In genomic region chr10:77873558-77874380, GRCh38 we compare ENCODE assay signal across 7 cellular contexts. TPM values are rescaled to one million over a fixed set of nuclear protein-coding genes. Genes with fewer than 3 reads are reported as not detected.
DNase-seq lines count a peak whose midpoint lies in the region; ATAC-seq, FAIRE-seq and TF ChIP-seq lines count a peak whose summit lies in the region.

No MANE protein-coding gene starts in this region.

- DNase-seq in H54 (ENCODE audit: insufficient read length, low spot score) (peak; percentile 94), LHCN-M2 (ENCODE audit: low read depth) (peak; percentile 18), activated T-cell treated with anti-CD3 and anti-CD28 coated beads for 48 hours (ENCODE audit: low read depth) (peak; percentile 47), NCI-H2227 treated with DMSO at 0.1 percent for 48 hours (lab: John Stamatoyannopoulos, UW) (no peak)
- peak; percentile 42 to 43 for DNase-seq in stimulated activated CD4-positive, alpha-beta T cell treated with anti-CD3 and anti-CD28 coated beads, Interleukin-15, amount 100 ng/mL, for 48 hours (ENCODE audit: low read depth in 2 of 2)

- H3K27ac ChIP-seq in gastroesophageal sphincter, result peak overlapping the region; percentile 81 to 93 (median 84)

- no peaks in the 10 kb centered on the region for H3K9me3 ChIP-seq in gastroesophageal sphincter

- FAIRE-seq in H54 (lab: Jason Lieb, UNC), result peak; percentile 81

- no peak overlapping the region for H3K4me3 ChIP-seq in gastroesophageal sphincter

- 20 to 60% methylated on average over 1 of the region's 15 CpGs for WGBS in gastroesophageal sphincter (ENCODE audit: low coverage in 1 of 2), 2 donors

- TF ChIP-seq CTCF in gastroesophageal sphincter (IDR thresholded peaks at IDR 0.05), result peak in 1 of 4 experiments; percentile 6

- TF ChIP-seq POLR2A in H54 (IDR thresholded peaks at IDR 0.05; ENCODE audit: low read depth, low read length), result no peak
- TF ChIP-seq POLR2A in gastroesophageal sphincter (IDR thresholded peaks at IDR 0.05), result no peak

- peaks cover 0 to 5% of the 10 kb centered on the region in 2 donors for H3K36me3 ChIP-seq in gastroesophageal sphincter

- H3K4me1 ChIP-seq in gastroesophageal sphincter, result peaks cover 0 to 96% (median 34%) of the 10 kb centered on the region in 3 donors

- no peak for TF ChIP-seq EP300 in gastroesophageal sphincter (IDR thresholded peaks at IDR 0.05)

- ATAC-seq in GM18508 (IDR thresholded peaks at IDR 0.05; ENCODE audit: insufficient read depth, unreplicated experiment) (peak; percentile 76), gastroesophageal sphincter (peak; percentile 52)

- no peaks in the 10 kb centered on the region for H3K27me3 ChIP-seq in gastroesophageal sphincter

RNA-seq across cellular contexts. Expression of gene DLG5, which starts 52.8 kb away (rescaled TPM):
- total RNA-seq in LHCN-M2 (2014; rRNA removed) (22.6 and 24.9 TPM in 2 replicates), gastroesophageal sphincter (100 to 1,000 TPM in 1 of 4 donors, 10 to 100 TPM in 3; 52.0 to 127 (median 56.3) TPM)
- polyA plus RNA-seq in LHCN-M2 (2012), result 23.9 TPM
